In the genomic region with DNA sequence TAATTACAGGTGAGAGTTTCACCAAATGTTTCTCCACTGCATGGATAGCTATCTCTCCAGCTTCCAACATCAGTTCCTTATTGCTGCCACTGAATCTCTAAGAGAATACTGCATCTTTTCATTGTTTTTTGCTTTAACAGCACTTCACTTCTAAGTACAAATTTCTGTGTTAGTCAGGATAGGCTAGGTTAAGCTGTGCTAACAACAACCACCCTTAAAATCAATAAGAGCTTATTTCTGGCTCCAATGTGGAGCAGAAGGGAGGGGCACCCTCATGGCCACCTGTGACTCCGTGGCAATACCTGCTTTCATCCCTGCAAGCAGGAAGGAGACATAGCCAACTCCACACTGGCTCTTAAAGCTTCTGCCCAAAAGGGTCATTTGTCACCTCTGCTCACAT, we compare ENCODE assay signal across 19 cellular contexts. TPM values are rescaled to one million over a fixed set of nuclear protein-coding genes. Genes with fewer than 3 reads are reported as not detected.
"Had no signal": no experiment of that assay in that cellular context is flagged by ENCODE, and none has a peak within 500 bp of the region (broad histone marks: within the 10 kb centered on the region; RNA-seq: fewer than 3 reads in every experiment).

No MANE protein-coding gene starts in this region.

- H3K36me3 ChIP-seq: neutrophil, spleen, upper lobe of right lung had no signal

- H3K27ac ChIP-seq: hepatocyte, neutrophil, parathyroid adenoma, upper lobe of right lung, VCaP had no signal

- H3K4me2 ChIP-seq: hepatocyte had no signal

- H3K27me3 ChIP-seq: hepatocyte, upper lobe of right lung had no signal

- H3K4me3 ChIP-seq: hepatocyte, spleen, upper lobe of right lung had no signal

- DNase-seq: activated CD4-positive, alpha-beta memory T cell treated with anti-CD3 and anti-CD28 coated beads, Interleukin-2, amount 10 ng/mL, durations not matched to agents 7 days and 5 days; activated effector memory CD4-positive, alpha-beta T cell treated with anti-CD3 and anti-CD28 coated beads, Interleukin-2, amount 50 U/mL, for 16 hours; activated naive CD4-positive, alpha-beta T cell treated with anti-CD3 and anti-CD28 coated beads, Interleukin-2, amount 10 ng/mL, durations not matched to agents 7 days and 5 days; activated T-cell treated with anti-CD3 and anti-CD28 coated beads for 4 hours; central memory CD4-positive, alpha-beta T cell; effector memory CD4-positive, alpha-beta T cell; immature natural killer cell; mammary epithelial cell; spleen; stimulated activated CD4-positive, alpha-beta T cell treated with anti-CD3 and anti-CD28 coated beads, Interleukin-4, amount 100 ng/mL, for 1 hour; stimulated activated naive CD4-positive, alpha-beta T cell; T-helper 2 cell; upper lobe of right lung had no signal

- H3K9me3 ChIP-seq: neutrophil, upper lobe of right lung had no signal

- H3K9ac ChIP-seq: parathyroid adenoma had no signal

- H2AFZ ChIP-seq: hepatocyte, parathyroid adenoma had no signal

- H3K4me1 ChIP-seq: parathyroid adenoma had no signal

- ATAC-seq: activated CD4-positive, CD25-positive, alpha-beta regulatory T cell treated with anti-CD3 and anti-CD28 coated beads, Interleukin-2, amount 50 U/mL, for 24 hours; natural killer cell treated with Interleukin-12 subunit alpha and Interleukin-12 subunit beta and Interleukin-15 and Interleukin-18, amount 100 ng/mL, for 72 hours had no signal

RNA-seq across cellular contexts. Expression of gene CORO2B, which starts 36.4 kb away (rescaled TPM):
- total RNA-seq: activated CD4-positive, alpha-beta memory T cell treated with anti-CD3 and anti-CD28 coated beads, Interleukin-2, amount 10 ng/mL, durations not matched to agents 7 days and 5 days; natural killer cell treated with Interleukin-12 subunit alpha and Interleukin-12 subunit beta and Interleukin-15 and Interleukin-18, amount 100 ng/mL, for 72 hours had no signal
- polyA plus RNA-seq: immature natural killer cell had no signal
